In genomic region chr10:79197558-79197957, GRCh38 we compare ENCODE assay signal across 1 cellular context.
A peak's percentile ranks its signal among the peaks of the same experiment; 100 is the strongest.
TF ChIP-seq lines count a peak whose summit lies in the region.

No MANE protein-coding gene starts in this region.

TF ChIP-seq in K562, 482 proteins besides CTCF, POLR2A, EP300 and RAD21:
- TF ChIP-seq SMARCA5 (IDR thresholded peaks at IDR 0.05) = peak; percentile 42; the same call in 1 of the 2 replicates
- TF ChIP-seq ZNF143 (CRISPR knock-in tag; IDR thresholded peaks at IDR 0.05) = no peak
- 0 out of 4 replicates have a peak, but pooled peaks of 1 of the 2 experiments have one; percentile 17 for TF ChIP-seq RCOR1 (IDR thresholded peaks at IDR 0.05; ENCODE audit: borderline replicate concordance in 1 of 2, low read depth in 2 of 2, low read length in 2 of 2)
- TF ChIP-seq ATF2 (CRISPR knock-in tag; IDR thresholded peaks at IDR 0.05) = no peak
- TF ChIP-seq SMARCE1 (IDR thresholded peaks at IDR 0.05) = no peak
- TF ChIP-seq TRIM24 (IDR thresholded peaks at IDR 0.05) = no peak
- TF ChIP-seq BCOR (IDR thresholded peaks at IDR 0.05) = peak; percentile 83
- no peak for TF ChIP-seq ZNF57 (CRISPR knock-in tag; IDR thresholded peaks at IDR 0.05)
- TF ChIP-seq TAF7 (tag; IDR thresholded peaks at IDR 0.05) = no peak
- no peak for TF ChIP-seq MNT (conservative IDR thresholded peaks at IDR 0.05)
- TF ChIP-seq RBM15 (IDR thresholded peaks at IDR 0.05; ENCODE audit: insufficient read depth, low read length) = no peak
- TF ChIP-seq CXXC5 (CRISPR knock-in tag; IDR thresholded peaks at IDR 0.05) = no peak
- peak; percentile 78 for TF ChIP-seq NFIC (IDR thresholded peaks at IDR 0.05)
- TF ChIP-seq COPS2 (conservative IDR thresholded peaks at IDR 0.05) = no peak
- no peak for TF ChIP-seq CREB1 (IDR thresholded peaks at IDR 0.05)
- TF ChIP-seq CREB1 (CRISPR knock-in tag; IDR thresholded peaks at IDR 0.05) = no peak
- TF ChIP-seq KDM1A (IDR thresholded peaks at IDR 0.05) = peak; percentile 72 to 79
- no peak for TF ChIP-seq FOXP1 (CRISPR knock-in tag; IDR thresholded peaks at IDR 0.05)
- TF ChIP-seq ZNF280A (IDR thresholded peaks at IDR 0.05; ENCODE audit: low read depth, partially characterized antibody) = no peak
- TF ChIP-seq NEUROD1 (IDR thresholded peaks at IDR 0.05; ENCODE audit: borderline replicate concordance, low read depth, low read length, partially characterized antibody) = no peak
- TF ChIP-seq ADNP (tag; IDR thresholded peaks at IDR 0.05) = peak; percentile 59; the same call in 1 of the 2 replicates
- no peak for TF ChIP-seq ZNF589 (CRISPR knock-in tag; IDR thresholded peaks at IDR 0.05; ENCODE audit: low read depth)
- no peak for TF ChIP-seq ZNF609 (CRISPR knock-in tag; IDR thresholded peaks at IDR 0.05; ENCODE audit: borderline replicate concordance)
- peak; percentile 75 for TF ChIP-seq RBM25 (IDR thresholded peaks at IDR 0.05; ENCODE audit: low read depth, low read length, severe bottlenecking)
- TF ChIP-seq TRIM25 (IDR thresholded peaks at IDR 0.05; ENCODE audit: borderline replicate concordance) = no peak
- TF ChIP-seq IRF2 (CRISPR knock-in tag; IDR thresholded peaks at IDR 0.05) = no peak
